Comparison of ENCODE assay signal across 18 cellular contexts in genomic region chr11:85874265-85874664, GRCh38. TPM values are rescaled to one million over a fixed set of nuclear protein-coding genes. Genes with fewer than 3 reads are reported as not detected.
"Had no signal": no experiment of that assay in that cellular context is flagged by ENCODE, and none has a peak within 500 bp of the region (broad histone marks: within the 10 kb centered on the region; RNA-seq: fewer than 3 reads in every experiment).

No MANE protein-coding gene starts in this region.

- H3K36me3 Mint-ChIP-seq: naive thymus-derived CD8-positive, alpha-beta T cell; type B pancreatic cell had no signal

- H3K27ac Mint-ChIP-seq: activated CD8-positive, alpha-beta T cell treated with anti-CD3 and anti-CD28 coated beads for 36 hours; activated T-helper 2 cell treated with anti-CD3 and anti-CD28 coated beads, Interferon-gamma antibody, Interleukin-2, Interleukin-4, amounts not matched to agents 10 μg/mL and 5 μg/mL and 100 μg/mL, durations not matched to agents 14 hours and 24 hours and 36 hours; naive thymus-derived CD8-positive, alpha-beta T cell; type B pancreatic cell had no signal

- H3K27me3 ChIP-seq: breast epithelium, neutrophil, right atrium auricular region had no signal

- DNase-seq: activated CD4-positive, CD25-positive, alpha-beta regulatory T cell treated with anti-CD3 and anti-CD28 coated beads, Interleukin-2, amount 50 U/mL, for 72 hours; activated CD8-positive, alpha-beta memory T cell treated with anti-CD3 and anti-CD28 coated beads, Interleukin-2, amount 50 U/mL, for 4 hours; activated CD8-positive, alpha-beta T cell treated with anti-CD3 and anti-CD28 coated beads for 36 hours; activated naive CD4-positive, alpha-beta T cell treated with anti-CD3 and anti-CD28 coated beads, Interleukin-2, amount 50 U/mL, for 16 hours; foreskin melanocyte; head of caudate nucleus; mammary epithelial cell; mucosa of descending colon; naive thymus-derived CD8-positive, alpha-beta T cell; posterior cingulate gyrus had no signal

- H3K27ac ChIP-seq: breast epithelium, neutrophil, right atrium auricular region had no signal

- ATAC-seq: activated CD8-positive, alpha-beta T cell treated with anti-CD3 and anti-CD28 coated beads for 36 hours; esophagus mucosa; mucosa of descending colon; naive thymus-derived CD8-positive, alpha-beta T cell had no signal

- H3K27me3 Mint-ChIP-seq: activated CD8-positive, alpha-beta T cell treated with anti-CD3 and anti-CD28 coated beads for 36 hours; type B pancreatic cell had no signal

- H3K36me3 ChIP-seq: breast epithelium, neutrophil, right atrium auricular region had no signal

- H3K4me1 Mint-ChIP-seq: naive thymus-derived CD8-positive, alpha-beta T cell had no signal

- H3K4me3 ChIP-seq: breast epithelium, mucosa of descending colon, right atrium auricular region, smooth muscle cell had no signal

- H3K4me1 ChIP-seq: breast epithelium, right atrium auricular region had no signal

- H3K9me3 Mint-ChIP-seq: activated CD8-positive, alpha-beta T cell treated with anti-CD3 and anti-CD28 coated beads for 36 hours; activated T-helper 2 cell treated with anti-CD3 and anti-CD28 coated beads, Interferon-gamma antibody, Interleukin-2, Interleukin-4, amounts not matched to agents 10 μg/mL and 5 μg/mL and 100 μg/mL, durations not matched to agents 14 hours and 24 hours and 36 hours; naive thymus-derived CD8-positive, alpha-beta T cell; type B pancreatic cell had no signal

- H3K4me3 Mint-ChIP-seq: activated CD8-positive, alpha-beta T cell treated with anti-CD3 and anti-CD28 coated beads for 36 hours; naive thymus-derived CD8-positive, alpha-beta T cell; type B pancreatic cell had no signal

- H3K9me3 ChIP-seq: breast epithelium, mucosa of descending colon, neutrophil, right atrium auricular region had no signal

- H3K4me2 ChIP-seq: smooth muscle cell had no signal

RNA-seq across cellular contexts. Expression of gene CCDC83, which starts 19.1 kb away (rescaled TPM):
- total RNA-seq: activated CD8-positive, alpha-beta T cell treated with anti-CD3 and anti-CD28 coated beads for 36 hours; activated T-helper 2 cell treated with anti-CD3 and anti-CD28 coated beads, Interferon-gamma antibody, Interleukin-2, Interleukin-4, amounts not matched to agents 10 μg/mL and 5 μg/mL and 100 μg/mL, durations not matched to agents 14 hours and 24 hours and 36 hours; cerebellum; esophagus mucosa; mammary epithelial cell; mucosa of descending colon; naive thymus-derived CD8-positive, alpha-beta T cell; right atrium auricular region; smooth muscle cell had no signal
- polyA plus RNA-seq: mammary epithelial cell; naive thymus-derived CD8-positive, alpha-beta T cell; smooth muscle cell had no signal
